9 cellular contexts compared by ENCODE assay signal in genomic region chr7:92633211-92633906, GRCh38. TPM values are rescaled to one million over a fixed set of nuclear protein-coding genes. Genes with fewer than 3 reads are reported as not detected.
DNase-seq lines count a peak whose midpoint lies in the region; ATAC-seq and TF ChIP-seq lines count a peak whose summit lies in the region.
"Had no signal": no experiment of that assay in that cellular context is flagged by ENCODE, and none has a peak within 500 bp of the region (broad histone marks: within the 10 kb centered on the region; RNA-seq: fewer than 3 reads in every experiment).

No MANE protein-coding gene starts in this region.

- no peaks in the 10 kb centered on the region; the same call in 1 of the 2 replicates for H4K20me1 ChIP-seq in GM23338 (replicated peaks; ENCODE audit: insufficient read depth)

- H3K4me3 ChIP-seq in GM23338 (no peak overlapping the region), RWPE2 (ENCODE audit: severe bottlenecking) (no peak overlapping the region), thoracic aorta (peak overlapping the region; percentile 34)

- no peaks in the 10 kb centered on the region for H3K79me2 ChIP-seq in GM23338 (replicated peaks; ENCODE audit: insufficient read depth)

- H3K4me1 ChIP-seq in GM23338 (ENCODE audit: insufficient read depth) (peaks cover 7% of the 10 kb centered on the region), RWPE2 (ENCODE audit: insufficient read depth, poor library complexity, severe bottlenecking) (peaks cover 52% of the 10 kb centered on the region), thoracic aorta (ENCODE audit: control insufficient read depth in 1 of 2, low read depth in 2 of 2) (peaks cover 34 to 44% of the 10 kb centered on the region in 2 donors)

- H3K4me1 Mint-ChIP-seq in GM23338 (peaks cover 24% of the 10 kb centered on the region; the same call in 2 of the 3 replicates), chondrocyte (ENCODE audit: low read depth) (peaks cover 47% of the 10 kb centered on the region)

- H3K36me3 ChIP-seq in GM23338 (ENCODE audit: insufficient read depth), result no peaks in the 10 kb centered on the region
- H3K36me3 ChIP-seq in RWPE2 (ENCODE audit: low read depth), result peaks cover 3% of the 10 kb centered on the region; the same call in 1 of the 2 replicates
- H3K36me3 ChIP-seq in thoracic aorta, result no peaks in the 10 kb centered on the region

- H3K4me3 Mint-ChIP-seq in GM23338, result no peak overlapping the region
- no peak overlapping the region for H3K4me3 Mint-ChIP-seq in chondrocyte (ENCODE audit: unreplicated experiment)
- H3K4me3 Mint-ChIP-seq: IgD-negative memory B cell had no signal

- peak overlapping the region; percentile 76; the same call in 1 of the 2 replicates for H3K27ac Mint-ChIP-seq in GM23338
- H3K27ac Mint-ChIP-seq in chondrocyte (ENCODE audit: unreplicated experiment), result peak overlapping the region; percentile 94
- H3K27ac Mint-ChIP-seq: IgD-negative memory B cell had no signal

- H3K9me3 Mint-ChIP-seq in GM23338 (no peaks in the 10 kb centered on the region), chondrocyte (ENCODE audit: low read depth) (no peaks in the 10 kb centered on the region)
- H3K9me3 Mint-ChIP-seq: IgD-negative memory B cell had no signal

- TF ChIP-seq CTCF in GM23338 (conservative IDR thresholded peaks at IDR 0.05; ENCODE audit: low read depth in 2 of 2) (no peak), RWPE2 (IDR thresholded peaks at IDR 0.05; ENCODE audit: poor library complexity, severe bottlenecking) (no peak), chondrocyte (IDR thresholded peaks at IDR 0.05) (no peak), thoracic aorta (IDR thresholded peaks at IDR 0.05) (no peak)

- H3K9me3 ChIP-seq in RWPE2 (ENCODE audit: severe bottlenecking) (no peaks in the 10 kb centered on the region), thoracic aorta (no peaks in the 10 kb centered on the region)

- DNase-seq in Ammon's horn (ENCODE audit: low spot score), result peak; percentile 87
- DNase-seq in GM23338 (ENCODE audit: low spot score), result no peak
- DNase-seq in RWPE2 (ENCODE audit: low spot score), result no peak
- no peak for DNase-seq in chondrocyte (ENCODE audit: low spot score)
- peak; percentile 35 for DNase-seq in left kidney (ENCODE audit: low read depth, low spot score)
- no peak for DNase-seq in thoracic aorta (ENCODE audit: low spot score)
- DNase-seq in DMS79 (lab: John Stamatoyannopoulos, UW), result no peak

- no peaks in the 10 kb centered on the region for H3K27me3 Mint-ChIP-seq in GM23338 (ENCODE audit: insufficient read depth, low read depth, poor library complexity)
- H3K27me3 Mint-ChIP-seq in chondrocyte (ENCODE audit: low read depth), result no peaks in the 10 kb centered on the region

- no peak overlapping the region for H2AFZ ChIP-seq in GM23338

- no peaks in the 10 kb centered on the region for H3K9me2 ChIP-seq in GM23338 (ENCODE audit: insufficient read depth)

- ATAC-seq in GM23338 (no peak), RWPE2 (ENCODE audit: low read depth) (peak; percentile 76), thoracic aorta (ENCODE audit: insufficient number of reproducible peaks, low FRiP score, low read depth) (peak; percentile 77), HG03571 (IDR thresholded peaks at IDR 0.05; ENCODE audit: unreplicated experiment) (no peak)

- no peak overlapping the region for H3K4me2 ChIP-seq in GM23338

- no peaks in the 10 kb centered on the region for H3F3A ChIP-seq in GM23338 (replicated peaks; ENCODE audit: low read depth)

- no peaks in the 10 kb centered on the region for H3K36me3 Mint-ChIP-seq in GM23338 (ENCODE audit: low read depth)
- peaks cover 5% of the 10 kb centered on the region for H3K36me3 Mint-ChIP-seq in chondrocyte (ENCODE audit: low read depth)

- H3K27ac ChIP-seq in GM23338 (ENCODE audit: low read depth), result no peak overlapping the region
- peak overlapping the region; percentile 89 for H3K27ac ChIP-seq in RWPE2 (ENCODE audit: poor library complexity, severe bottlenecking)
- H3K27ac ChIP-seq in thoracic aorta, result peak overlapping the region; percentile 57 to 69

- H3K27me3 ChIP-seq in GM23338 (ENCODE audit: insufficient read depth) (no peaks in the 10 kb centered on the region), RWPE2 (ENCODE audit: insufficient read depth, poor library complexity, severe bottlenecking) (no peaks in the 10 kb centered on the region), thoracic aorta (replicated peaks; ENCODE audit: insufficient read depth) (no peaks in the 10 kb centered on the region)

TF ChIP-seq in GM23338, 12 proteins besides CTCF, POLR2A, EP300 and RAD21 (continues in another document):
- TF ChIP-seq CREB1 (CRISPR knock-in tag; IDR thresholded peaks at IDR 0.05; ENCODE audit: low read depth), result no peak
- no peak for TF ChIP-seq NANOG (IDR thresholded peaks at IDR 0.05; ENCODE audit: borderline replicate concordance)
- TF ChIP-seq EZH2 (IDR thresholded peaks at IDR 0.05; ENCODE audit: low read depth, unreplicated experiment), result no peak
- no peak for TF ChIP-seq POLR2AphosphoS5 (IDR thresholded peaks at IDR 0.05; ENCODE audit: low read depth)
- TF ChIP-seq REST (IDR thresholded peaks at IDR 0.05; ENCODE audit: unreplicated experiment), result no peak
- no peak for TF ChIP-seq ZNF114 (CRISPR knock-in tag; IDR thresholded peaks at IDR 0.05)

RNA-seq across cellular contexts. Expression of gene FAM133B, which starts 43.2 kb away (rescaled TPM):
- total RNA-seq in GM23338 (2014; rRNA removed; shearing (Covaris generic)), result 36.9 and 38.4 TPM in 2 replicates
- 180 and 183 TPM in 2 replicates for polyA plus RNA-seq in GM23338 (2016; fragmentation: Nextera tagmentation; extraction: Ambion mirVana)
- total RNA-seq in chondrocyte (12.6 to 15.4 TPM (median 14.4 TPM) in 3 replicates), thoracic aorta (10 to 100 TPM; 18.1 to 29.5 TPM)

Comparison
In these comparisons a context has a peak if more than half of its experiments do, and no peak if none do; other contexts are left out.
1. DNase-seq: peak in Ammon's horn (single experiment) and left kidney (single experiment); none in GM23338 (single experiment), RWPE2 (single experiment), chondrocyte (single experiment), thoracic aorta (single experiment) and DMS79 (single experiment).
2. ATAC-seq: peak in RWPE2 (single experiment) and thoracic aorta (single experiment); none in GM23338 (single experiment) and HG03571 (single experiment).